ENCODE assay signal across 8 cellular contexts in genomic region chr3:13414040-13414729, GRCh38. TPM values are rescaled to one million over a fixed set of nuclear protein-coding genes. Genes with fewer than 3 reads are reported as not detected.
DNase-seq lines count a peak whose midpoint lies in the region; ATAC-seq and TF ChIP-seq lines count a peak whose summit lies in the region.

No MANE protein-coding gene starts in this region.

- no peak for TF ChIP-seq POLR2A in right lobe of liver (IDR thresholded peaks at IDR 0.05)
- no peak for TF ChIP-seq POLR2A in stomach (IDR thresholded peaks at IDR 0.05)

- intact Hi-C loops in right lobe of liver (cut with DNase I): no loop called here
- intact Hi-C loops in stomach (cut with DNase I; ENCODE audit: low total_unique reads): no loop called here

- TF ChIP-seq EP300 in stomach (IDR thresholded peaks at IDR 0.05): no peak

- H3K9me3 ChIP-seq in right lobe of liver: no peaks in the 10 kb centered on the region
- no peaks in the 10 kb centered on the region for H3K9me3 ChIP-seq in stomach

- H3K27ac ChIP-seq in right lobe of liver (peak overlapping the region in 2 of 3 donors; percentile 29 to 57), stomach (peak overlapping the region in 3 of 5 donors; percentile 61 to 80 (median 78))

- H3K4me1 ChIP-seq in right lobe of liver: peaks cover 0 to 19% (median 6%) of the 10 kb centered on the region in 4 donors
- peaks cover 1 to 56% (median 9%) of the 10 kb centered on the region in 4 donors for H3K4me1 ChIP-seq in stomach

- WGBS in right lobe of liver (ENCODE audit: insufficient coverage, low coverage, low lambda C conversion rate, missing lambda C conversion rate): 37% methylated on average over 7 of the region's 14 CpGs
- 55 to 71% (median 64%) methylated on average over 14 of the region's 14 CpGs for WGBS in stomach, 5 donors

- H3K27me3 ChIP-seq in right lobe of liver (no peaks in the 10 kb centered on the region), stomach (peaks cover 0 to 2% (median 1%) of the 10 kb centered on the region in 3 donors)

- peak; percentile 99 for DNase-seq in NOMO-1 treated with dmso at 0.1 percent for 144 hours (lab: John Stamatoyannopoulos, UW; ENCODE audit: unreplicated experiment)
- peak; percentile 77 to 78 for DNase-seq in activated T-cell treated with anti-CD3 and anti-CD28 coated beads, Interleukin-2, amount 50 U/mL, for 48 hours
- DNase-seq in right lobe of liver: peak in 2 of 3 donors; percentile 58 to 75
- peak; percentile 56 for DNase-seq in stomach
- no peak for DNase-seq in HK-2 (ENCODE audit: unreplicated experiment)
- no peak for DNase-seq in NCI-H2029 treated with DMSO at 0.1 percent for 48 hours (lab: John Stamatoyannopoulos, UW)

- ATAC-seq in GM18519 (IDR thresholded peaks at IDR 0.05; ENCODE audit: low FRiP score, unreplicated experiment) (peak; percentile 84), HG02759 (IDR thresholded peaks at IDR 0.05; ENCODE audit: unreplicated experiment) (peak; percentile 91), right lobe of liver (peak; percentile 55 to 74 (median 66))

- H3K4me3 ChIP-seq in right lobe of liver (no peak overlapping the region), stomach (peak overlapping the region in 1 of 4 donors; percentile 16)

- H3K36me3 ChIP-seq in right lobe of liver (no peaks in the 10 kb centered on the region), stomach (no peaks in the 10 kb centered on the region)

- TF ChIP-seq CTCF in right lobe of liver (IDR thresholded peaks at IDR 0.05): no peak
- TF ChIP-seq CTCF in stomach (IDR thresholded peaks at IDR 0.05): no peak

RNA-seq across cellular contexts. Expression of gene NUP210, which starts 5.9 kb away (rescaled TPM):
- total RNA-seq in right lobe of liver (10 to 100 TPM; 11.7 to 17.7 (median 15.6) TPM), stomach (10 to 100 TPM in 4 of 5 donors, 1 to 10 TPM in 1; 6.2 to 21.1 (median 16.9) TPM)
- 1 to 10 TPM in 2 of 3 donors, under 1 TPM in 1; 0.92 to 4.8 (median 3.1) TPM for polyA plus RNA-seq in stomach

Comparison
In these comparisons a context has a peak if more than half of its experiments do, and no peak if none do; other contexts are left out.
1. DNase-seq: peak in NOMO-1 treated with dmso at 0.1 percent for 144 hours (single experiment), activated T-cell treated with anti-CD3 and anti-CD28 coated beads, Interleukin-2, amount 50 U/mL, for 48 hours (2 of 2), right lobe of liver (2 of 3) and stomach (single experiment); none in HK-2 (single experiment) and NCI-H2029 treated with DMSO at 0.1 percent for 48 hours (single experiment).
2. Peak in every context shown above with its lines, with median percentiles within 50 percentile points of each other: ATAC-seq.